Comparison of ENCODE assay signal across 9 cellular contexts in genomic region chr1:157139125-157139524, GRCh38. TPM values are rescaled to one million over a fixed set of nuclear protein-coding genes. Genes with fewer than 3 reads are reported as not detected.
DNase-seq lines count a peak whose midpoint lies in the region; ATAC-seq and TF ChIP-seq lines count a peak whose summit lies in the region.
"Had no signal": no experiment of that assay in that cellular context is flagged by ENCODE, and none has a peak within 500 bp of the region (broad histone marks: within the 10 kb centered on the region; RNA-seq: fewer than 3 reads in every experiment).

No MANE protein-coding gene starts in this region.

- H3K27ac ChIP-seq in effector memory CD4-positive, alpha-beta T cell (ENCODE audit: insufficient read depth, low read length, poor library complexity, severe bottlenecking) = peak overlapping the region; percentile 91

- H3K36me3 Mint-ChIP-seq in CD14-positive monocyte (peaks cover 25% of the 10 kb centered on the region in 2 donors), neural crest cell (ENCODE audit: low read depth) (peaks cover 8% of the 10 kb centered on the region)

- H3K9me3 ChIP-seq in effector memory CD4-positive, alpha-beta T cell (ENCODE audit: control insufficient read depth, low read length) = no peaks in the 10 kb centered on the region

- no peak for TF ChIP-seq POLR2A in NB4 (IDR thresholded peaks at IDR 0.05; ENCODE audit: extremely low read depth, insufficient read length)

- H3K27ac Mint-ChIP-seq in CD14-positive monocyte = peak overlapping the region; percentile 86 to 96 (median 93)
- H3K27ac Mint-ChIP-seq in neural crest cell (ENCODE audit: unreplicated experiment) = peak overlapping the region; percentile 98

- intact Hi-C loops in CD14-positive monocyte (cut with micrococcal nuclease) = loop anchor here in 1 of 2 donors (2.0 kb wide), 1 partner anchor 14 kb away; no protein-coding TSS in a partner anchor

- no peaks in the 10 kb centered on the region for H3K27me3 ChIP-seq in effector memory CD4-positive, alpha-beta T cell (replicated peaks; ENCODE audit: control insufficient read depth, insufficient read depth, low read length, poor library complexity, severe bottlenecking)

- TF ChIP-seq CTCF in CD14-positive monocyte (IDR thresholded peaks at IDR 0.05) = no peak
- no peak for TF ChIP-seq CTCF in NB4 (IDR thresholded peaks at IDR 0.05; ENCODE audit: low read depth, low read length)
- no peak for TF ChIP-seq CTCF in neural crest cell (conservative IDR thresholded peaks at IDR 0.05)

- ATAC-seq in HG02870 (IDR thresholded peaks at IDR 0.05; ENCODE audit: unreplicated experiment) = no peak

- peaks cover 0 to 3% (median 0%) of the 10 kb centered on the region in 3 donors for H3K27me3 Mint-ChIP-seq in CD14-positive monocyte (ENCODE audit: low read depth in 3 of 3)
- H3K27me3 Mint-ChIP-seq in neural crest cell (ENCODE audit: low read depth) = no peaks in the 10 kb centered on the region

- H3K9me3 Mint-ChIP-seq in CD14-positive monocyte = no peaks in the 10 kb centered on the region
- no peaks in the 10 kb centered on the region for H3K9me3 Mint-ChIP-seq in neural crest cell

- H3K36me3 ChIP-seq in effector memory CD4-positive, alpha-beta T cell (ENCODE audit: control insufficient read depth, insufficient read depth, low read length) = peaks cover 15% of the 10 kb centered on the region

- H3K4me1 Mint-ChIP-seq in CD14-positive monocyte (peaks cover 24% of the 10 kb centered on the region), neural crest cell (peaks cover 43% of the 10 kb centered on the region)

- peaks cover 36% of the 10 kb centered on the region for H3K4me1 ChIP-seq in effector memory CD4-positive, alpha-beta T cell (ENCODE audit: control insufficient read depth, insufficient read depth, low read length, poor library complexity, severe bottlenecking)

- H3K4me3 Mint-ChIP-seq in CD14-positive monocyte = peak overlapping the region; percentile 87 to 98
- H3K4me3 Mint-ChIP-seq in neural crest cell = peak overlapping the region; percentile 90

- peak overlapping the region; percentile 96 for H3K4me3 ChIP-seq in NB4 (ENCODE audit: low read depth, low read length)
- H3K4me3 ChIP-seq in effector memory CD4-positive, alpha-beta T cell (ENCODE audit: insufficient read depth, low read depth, low read length, poor library complexity, severe bottlenecking) = peak overlapping the region; percentile 87

- DNase-seq in CD14-positive monocyte (ENCODE audit: low spot score) (no peak), NB4 (ENCODE audit: low read depth) (no peak), neural crest cell (ENCODE audit: low read depth, low spot score) (no peak), iPS-NIHi11 (ENCODE audit: low spot score) (no peak), activated gamma-delta T cell treated with Interleukin-2 at 50 U/mL for 16 hours (no peak), NCI-H2081 treated with DMSO at 0.1 percent for 48 hours (lab: John Stamatoyannopoulos, UW) (no peak)
- no peak for DNase-seq in effector memory CD4-positive, alpha-beta T cell

RNA-seq across cellular contexts. Expression of gene ETV3, which starts 0.9 kb away (rescaled TPM):
- 1 to 10 TPM; 4.8 to 6.3 TPM for polyA plus RNA-seq in CD14-positive monocyte
- 29.0 and 29.7 TPM in 2 replicates for total RNA-seq in neural crest cell

RNA-seq across cellular contexts. Expression of gene ETV3L, which starts 39.5 kb away (rescaled TPM):
- polyA plus RNA-seq in CD14-positive monocyte = under 1 TPM in 1 of 2 donors, not detected in 1; 0.26 TPM
- 0.19 and 0.23 TPM in 2 replicates for total RNA-seq in neural crest cell
- total RNA-seq: T-helper 1 cell treated with Interleukin-12 subunit alpha and Interleukin-12 subunit beta and Interleukin-4 antibody, amounts not matched to agents 30 ng/mL and 1 ng/mL, for 36 hours had no signal
